ENCODE assay signal across 8 cellular contexts in genomic region chr1:156591432-156592157, GRCh38. TPM values are rescaled to one million over a fixed set of nuclear protein-coding genes. Genes with fewer than 3 reads are reported as not detected.
A peak's percentile ranks its signal among the peaks of the same experiment; 100 is the strongest.
DNase-seq lines count a peak whose midpoint lies in the region; ATAC-seq and TF ChIP-seq lines count a peak whose summit lies in the region.

Gene NAXE, plus strand, starts transcription at chr1:156591776. Its CDS starts 29 bp downstream, at chr1:156591805.

- intact Hi-C loops in activated B cell treated with CpG ODN at 0.5 μM for 24 hours (cut with micrococcal nuclease) (loop anchor here (1.0 kb wide), 2 partner anchors 9 to 10 kb away; partner anchors contain the start of gene GPATCH4), spleen (cut with DNase I; ENCODE audit: low total_unique reads) (no loop called here)

- TF ChIP-seq CTCF in 22Rv1 (IDR thresholded peaks at IDR 0.05) (no peak), activated B cell treated with CpG ODN at 0.5 μM for 24 hours (IDR thresholded peaks at IDR 0.05) (no peak), spleen (IDR thresholded peaks at IDR 0.05 in 8 of 11, conservative IDR thresholded peaks at IDR 0.05 in 3 of 11) (no peak)

- H3K4me1 ChIP-seq in spleen, result peaks cover 6 to 29% (median 15%) of the 10 kb centered on the region in 6 donors

- peaks cover 32% of the 10 kb centered on the region for H3K36me3 Mint-ChIP-seq in activated B cell treated with CpG ODN at 0.5 μM for 24 hours (ENCODE audit: low read depth)

- no peaks in the 10 kb centered on the region for H3K9me3 ChIP-seq in spleen

- POLR2A ChIA-PET in activated B cell treated with CpG ODN at 0.5 μM for 24 hours (lab: Charles Lee), result interaction anchor here (0.6 to 2.7 kb wide), 18 partner anchors 9 to 379 kb away, joined by 3 to 44 read pairs (median 6); partner anchors contain the start of genes GPATCH4, IQGAP3, MEF2D and PMF1

- peaks cover 21% of the 10 kb centered on the region for H3K4me1 Mint-ChIP-seq in activated B cell treated with CpG ODN at 0.5 μM for 24 hours

- H3K27me3 ChIP-seq in spleen (replicated peaks in 1 of 7), result no peaks in the 10 kb centered on the region

- 0 to 1% (median 1%) methylated on average over 7 to 60 of the region's 60 CpGs for WGBS in spleen, 5 donors

- DNase-seq in NCI-H2107 treated with DMSO at 0.1 percent for 48 hours (lab: John Stamatoyannopoulos, UW; ENCODE audit: unreplicated experiment) (peak; percentile 24), activated B cell treated with CpG ODN at 0.5 μM for 24 hours (peak; percentile 78), islet precursor cell (peak; percentile 88), spleen (peak; percentile 94)
- DNase-seq in central memory CD4-positive, alpha-beta T cell, result peak; percentile 60

- H3K4me3 Mint-ChIP-seq in activated B cell treated with CpG ODN at 0.5 μM for 24 hours, result peak within 1 kb of the TSS; percentile 90

- H3K36me3 ChIP-seq in spleen, result peaks cover 0 to 40% (median 29%) of the 10 kb centered on the region in 6 donors

- H3K9me3 Mint-ChIP-seq in activated B cell treated with CpG ODN at 0.5 μM for 24 hours, result no peaks in the 10 kb centered on the region

- H3K4me3 ChIP-seq in spleen, result peak within 1 kb of the TSS; percentile 57 to 92 (median 74)

- no peaks in the 10 kb centered on the region for H3K27me3 Mint-ChIP-seq in activated B cell treated with CpG ODN at 0.5 μM for 24 hours

- peak within 1 kb of the TSS; percentile 89 for H3K27ac ChIP-seq in 22Rv1
- H3K27ac ChIP-seq in spleen, result peak within 1 kb of the TSS; percentile 75 to 91 (median 84)

- ATAC-seq in GM18505 (IDR thresholded peaks at IDR 0.05; ENCODE audit: unreplicated experiment) (peak; percentile 85), HG02970 (IDR thresholded peaks at IDR 0.05; ENCODE audit: low FRiP score, unreplicated experiment) (peak; percentile 66), activated B cell treated with CpG ODN at 0.5 μM for 24 hours (ENCODE audit: low read depth) (peak; percentile 94)

- CTCF ChIA-PET in activated B cell treated with CpG ODN at 0.5 μM for 24 hours (lab: Charles Lee), result interaction anchor here (0.7 to 4.0 kb wide), 10 partner anchors 8 to 206 kb away, joined by 3 to 18 read pairs (median 4); no protein-coding TSS in a partner anchor

- peak within 1 kb of the TSS; percentile 94 for H3K27ac Mint-ChIP-seq in activated B cell treated with CpG ODN at 0.5 μM for 24 hours

- TF ChIP-seq POLR2A in GM18505 (IDR thresholded peaks at IDR 0.05; ENCODE audit: borderline replicate concordance, extremely low read depth, insufficient read depth, insufficient read length) (peak; percentile 95), spleen (IDR thresholded peaks at IDR 0.05) (peak in 1 of 3 donors; percentile 11)

RNA-seq across cellular contexts. Expression of gene NAXE, which starts in this region (rescaled TPM):
- total RNA-seq in activated B cell treated with CpG ODN at 0.5 μM for 24 hours, result 75.6 and 84.5 TPM in 2 replicates
- 10 to 100 TPM; 34.7 to 50.5 (median 48.3) TPM for total RNA-seq in spleen
- 10 to 100 TPM; 48.1 to 74.7 (median 54.8) TPM for polyA plus RNA-seq in spleen

Comparison
In these comparisons a context has a peak if more than half of its experiments do, and no peak if none do; other contexts are left out.
1. Peak in every context shown above with its lines: DNase-seq, ATAC-seq, H3K4me3 ChIP-seq and H3K27ac ChIP-seq.
2. DNase-seq: peak in every context shown above with its lines; median percentile 94 in spleen; 88 in islet precursor cell; 78 in activated B cell treated with CpG ODN at 0.5 μM for 24 hours; 60 in central memory CD4-positive, alpha-beta T cell; 24 in NCI-H2107 treated with DMSO at 0.1 percent for 48 hours.